In genomic region chr6:160766657-160767018, GRCh38 we compare ENCODE assay signal across 9 cellular contexts.
DNase-seq lines count a peak whose midpoint lies in the region; ATAC-seq and TF ChIP-seq lines count a peak whose summit lies in the region.
"Had no signal": no experiment of that assay in that cellular context is flagged by ENCODE, and none has a peak within 500 bp of the region (broad histone marks: within the 10 kb centered on the region; RNA-seq: fewer than 3 reads in every experiment).

No MANE protein-coding gene starts in this region.

- no peaks in the 10 kb centered on the region for H3K4me1 ChIP-seq in ES-I3 (ENCODE audit: insufficient read depth, low read length)
- peaks cover 0 to 4% of the 10 kb centered on the region in 2 donors for H3K4me1 ChIP-seq in esophagus (ENCODE audit: control insufficient read depth in 2 of 2, insufficient read depth in 2 of 2, low read length in 1 of 2)
- peaks cover 4% of the 10 kb centered on the region for H3K4me1 ChIP-seq in ovary (ENCODE audit: insufficient read depth)

- peaks cover 9% of the 10 kb centered on the region for H3K9me3 Mint-ChIP-seq in activated CD4-positive, alpha-beta memory T cell treated with anti-CD3 and anti-CD28 coated beads for 36 hours
- H3K9me3 Mint-ChIP-seq in stimulated activated naive CD8-positive, alpha-beta T cell treated with anti-CD3 and anti-CD28 coated beads, Interleukin-15, amount 100 ng/mL, for 72 hours: peaks cover 7 to 11% of the 10 kb centered on the region in 2 donors

- H3K9ac ChIP-seq in ES-I3 (ENCODE audit: low read depth, low read length): peak overlapping the region; percentile 81; the same call in 1 of the 2 replicates

- no peak for TF ChIP-seq POLR2A in ovary (IDR thresholded peaks at IDR 0.05)

- intact Hi-C loops in ovary (cut with DNase I): no loop called here
- intact Hi-C loops in activated CD4-positive, alpha-beta memory T cell treated with anti-CD3 and anti-CD28 coated beads for 36 hours (cut with micrococcal nuclease): loop anchor here (1.0 to 2.0 kb wide), 2 partner anchors 33 to 246 kb away; no protein-coding TSS in a partner anchor

- peaks cover 21% of the 10 kb centered on the region for H3K27me3 Mint-ChIP-seq in activated CD4-positive, alpha-beta memory T cell treated with anti-CD3 and anti-CD28 coated beads for 36 hours
- H3K27me3 Mint-ChIP-seq in stimulated activated naive CD8-positive, alpha-beta T cell treated with anti-CD3 and anti-CD28 coated beads, Interleukin-15, amount 100 ng/mL, for 72 hours: peaks cover 62% of the 10 kb centered on the region

- H3K4me3 Mint-ChIP-seq in activated CD4-positive, alpha-beta memory T cell treated with anti-CD3 and anti-CD28 coated beads for 36 hours: no peak overlapping the region
- no peak overlapping the region for H3K4me3 Mint-ChIP-seq in stimulated activated naive CD8-positive, alpha-beta T cell treated with anti-CD3 and anti-CD28 coated beads, Interleukin-15, amount 100 ng/mL, for 72 hours

- CTCF ChIA-PET in activated CD4-positive, alpha-beta memory T cell treated with anti-CD3 and anti-CD28 coated beads for 36 hours (lab: Charles Lee): interaction anchor here (0.7 to 2.9 kb wide), 5 partner anchors 9 to 33 kb away, joined by 3 to 23 read pairs (median 4); no protein-coding TSS in a partner anchor

- ATAC-seq in HG03108 (IDR thresholded peaks at IDR 0.05; ENCODE audit: unreplicated experiment) (peak; percentile 8), HG03097 (IDR thresholded peaks at IDR 0.05; ENCODE audit: low FRiP score, unreplicated experiment) (no peak)
- no peak for ATAC-seq in stimulated activated naive CD8-positive, alpha-beta T cell treated with anti-CD3 and anti-CD28 coated beads, Interleukin-15, amount 100 ng/mL, for 72 hours

- no peak overlapping the region for H3K27ac ChIP-seq in esophagus (ENCODE audit: low read depth in 2 of 2, low read length in 1 of 2)
- H3K27ac ChIP-seq in ovary: peak overlapping the region; percentile 5 to 53

- H3K4me3 ChIP-seq in esophagus (ENCODE audit: low read depth in 1 of 2, low read length in 2 of 2) (peak overlapping the region; percentile 35 to 52), ovary (peak overlapping the region; percentile 59)

- TF ChIP-seq CTCF in ovary (IDR thresholded peaks at IDR 0.05): no peak

- POLR2A ChIA-PET in activated CD4-positive, alpha-beta memory T cell treated with anti-CD3 and anti-CD28 coated beads for 36 hours (lab: Charles Lee): no interaction called here

- H3K4me1 Mint-ChIP-seq in activated CD4-positive, alpha-beta memory T cell treated with anti-CD3 and anti-CD28 coated beads for 36 hours (ENCODE audit: low read depth): peaks cover 8% of the 10 kb centered on the region
- peaks cover 6% of the 10 kb centered on the region for H3K4me1 Mint-ChIP-seq in stimulated activated naive CD8-positive, alpha-beta T cell treated with anti-CD3 and anti-CD28 coated beads, Interleukin-15, amount 100 ng/mL, for 72 hours

- H3K27me3 ChIP-seq in esophagus (ENCODE audit: control insufficient read depth in 1 of 2, insufficient read depth in 2 of 2, low read length in 2 of 2) (no peaks in the 10 kb centered on the region), ovary (no peaks in the 10 kb centered on the region)

- DNase-seq in ovary (no peak), dermis blood vessel endothelial cell (no peak)
- no peak for DNase-seq in activated CD4-positive, alpha-beta memory T cell treated with anti-CD3 and anti-CD28 coated beads for 36 hours
- DNase-seq in stimulated activated naive CD8-positive, alpha-beta T cell treated with anti-CD3 and anti-CD28 coated beads, Interleukin-15, amount 100 ng/mL, for 72 hours: no peak

- H3K9me3 ChIP-seq in ES-I3 (ENCODE audit: control insufficient read depth, insufficient read depth, low read length) (no peaks in the 10 kb centered on the region; the same call in 1 of the 2 replicates), esophagus (ENCODE audit: control insufficient read depth in 2 of 2, insufficient read depth in 1 of 2, low read depth in 1 of 2, low read length in 1 of 2) (no peaks in the 10 kb centered on the region), ovary (no peaks in the 10 kb centered on the region)

- 16 to 20% methylated on average over 8 of the region's 8 CpGs for WGBS in esophagus, 2 donors
- WGBS in ovary, 3 donors: 6 to 9% (median 9%) methylated on average over 8 of the region's 8 CpGs

- H3K36me3 ChIP-seq in ES-I3 (ENCODE audit: insufficient read depth, low read length): no peaks in the 10 kb centered on the region
- no peaks in the 10 kb centered on the region for H3K36me3 ChIP-seq in esophagus (ENCODE audit: control insufficient read depth in 2 of 2, insufficient read depth in 2 of 2, low read length in 1 of 2)
- no peaks in the 10 kb centered on the region for H3K36me3 ChIP-seq in ovary

- TF ChIP-seq EP300 in ovary (IDR thresholded peaks at IDR 0.05): no peak

- H3K27ac Mint-ChIP-seq in activated CD4-positive, alpha-beta memory T cell treated with anti-CD3 and anti-CD28 coated beads for 36 hours: no peak overlapping the region
- no peak overlapping the region for H3K27ac Mint-ChIP-seq in stimulated activated naive CD8-positive, alpha-beta T cell treated with anti-CD3 and anti-CD28 coated beads, Interleukin-15, amount 100 ng/mL, for 72 hours
- H3K27ac Mint-ChIP-seq: activated CD4-positive, alpha-beta T cell treated with anti-CD3 and anti-CD28 coated beads for 36 hours had no signal

- no peaks in the 10 kb centered on the region for H3K36me3 Mint-ChIP-seq in activated CD4-positive, alpha-beta memory T cell treated with anti-CD3 and anti-CD28 coated beads for 36 hours

Comparison
In these comparisons a context has a peak if more than half of its experiments do, and no peak if none do; other contexts are left out.
1. H3K27ac ChIP-seq: peak in ovary (2 of 2); none in esophagus (0 of 2).